In the genomic region with DNA sequence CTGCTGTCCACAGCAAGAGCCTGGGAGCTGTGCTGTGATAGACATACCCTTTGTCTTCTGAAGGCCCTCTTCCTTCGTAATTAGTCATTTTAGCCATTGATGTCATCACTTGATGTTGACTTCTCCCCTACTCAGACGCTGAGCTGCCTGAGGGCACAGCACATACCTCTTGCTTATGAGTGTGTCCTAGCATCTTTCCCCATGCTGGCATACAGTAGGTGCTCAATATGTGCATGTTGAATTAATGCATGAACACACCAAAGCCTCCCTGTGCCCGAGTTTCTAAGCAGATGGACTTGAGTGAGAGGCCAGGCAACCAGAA, we compare ENCODE assay signal across 15 cellular contexts. TPM values are rescaled to one million over a fixed set of nuclear protein-coding genes. Genes with fewer than 3 reads are reported as not detected.
DNase-seq lines count a peak whose midpoint lies in the region; ATAC-seq, FAIRE-seq and TF ChIP-seq lines count a peak whose summit lies in the region.
"Had no signal": no experiment of that assay in that cellular context is flagged by ENCODE, and none has a peak within 500 bp of the region (broad histone marks: within the 10 kb centered on the region; RNA-seq: fewer than 3 reads in every experiment).

No MANE protein-coding gene starts in this region.

- FAIRE-seq in HepG2 (lab: Jason Lieb, UNC), result no peak
- FAIRE-seq: endometrium, H1, keratinocyte had no signal

- 11% methylated on average over 3 of the region's 3 CpGs for WGBS in HepG2 (ENCODE audit: low lambda C conversion rate)
- 66% methylated on average over 3 of the region's 3 CpGs for WGBS in right lobe of liver (ENCODE audit: insufficient coverage, low coverage, low lambda C conversion rate, missing lambda C conversion rate)
- WGBS in gastroesophageal sphincter (ENCODE audit: low coverage in 1 of 2), 2 donors, result 56 to 69% methylated on average over 2 of the region's 3 CpGs

- H3K4me3 ChIP-seq in HepG2 (replicated peaks in 1 of 3; ENCODE audit: insufficient read depth in 1 of 3, low read depth in 2 of 3, low read length in 3 of 3) (no peak overlapping the region), right lobe of liver (no peak overlapping the region), SU-DHL-6 (ENCODE audit: insufficient read depth, low read length, poor library complexity, severe bottlenecking) (no peak overlapping the region), gastroesophageal sphincter (no peak overlapping the region)
- H3K4me3 ChIP-seq: spleen had no signal

- H4K20me1 ChIP-seq in HepG2 (ENCODE audit: insufficient read depth, low read length) (no peaks in the 10 kb centered on the region), SU-DHL-6 (ENCODE audit: low read depth, low read length) (no peaks in the 10 kb centered on the region)

- no peak overlapping the region for H3K9ac ChIP-seq in HepG2 (ENCODE audit: insufficient read depth, low read depth, low read length)
- no peak overlapping the region for H3K9ac ChIP-seq in SU-DHL-6 (ENCODE audit: low read length)
- H3K9ac ChIP-seq: parathyroid adenoma had no signal

- H3K9me3 ChIP-seq in HepG2 (ENCODE audit: low read length) (no peaks in the 10 kb centered on the region), right lobe of liver (no peaks in the 10 kb centered on the region), SU-DHL-6 (ENCODE audit: insufficient read depth, low read length) (no peaks in the 10 kb centered on the region), gastroesophageal sphincter (no peaks in the 10 kb centered on the region)
- H3K9me3 ChIP-seq: spleen had no signal

- intact Hi-C loops in HepG2 (cut with micrococcal nuclease; ENCODE audit: unreplicated experiment) (loop anchor here (5.0 to 10.0 kb wide), 2 partner anchors 96 to 163 kb away; no protein-coding TSS in a partner anchor), right lobe of liver (cut with DNase I) (loop anchor here in 1 of 2 donors (10.0 kb wide), 1 partner anchor 236 kb away; no protein-coding TSS in a partner anchor)

- no peak for TF ChIP-seq RAD21 in HepG2 (CRISPR knock-in tag; IDR thresholded peaks at IDR 0.05)

- peaks cover 36% of the 10 kb centered on the region for H3F3A ChIP-seq in SU-DHL-6 (ENCODE audit: insufficient read depth)

- POLR2A ChIA-PET in HepG2 (lab: Yijun Ruan, JAX), result no interaction called here

- TF ChIP-seq POLR2A in HepG2 (IDR thresholded peaks at IDR 0.05; ENCODE audit: insufficient read depth in 1 of 2, low read depth in 2 of 2, low read length in 2 of 2), result no peak
- TF ChIP-seq POLR2A in right lobe of liver (IDR thresholded peaks at IDR 0.05), result no peak
- TF ChIP-seq POLR2A in gastroesophageal sphincter (IDR thresholded peaks at IDR 0.05), result no peak

- no peak overlapping the region for H3K27ac ChIP-seq in HepG2 (ENCODE audit: extremely low read length, insufficient read depth, low read length)
- no peak overlapping the region for H3K27ac ChIP-seq in right lobe of liver
- H3K27ac ChIP-seq in SU-DHL-6 (ENCODE audit: low read depth, low read length), result peak overlapping the region; percentile 98
- peak overlapping the region; percentile 98 for H3K27ac ChIP-seq in caudate nucleus (ENCODE audit: low read depth, low read length)
- peak overlapping the region; percentile 99 for H3K27ac ChIP-seq in temporal lobe (ENCODE audit: low read depth, low read length)
- no peak overlapping the region for H3K27ac ChIP-seq in gastroesophageal sphincter
- H3K27ac ChIP-seq: parathyroid adenoma, WERI-Rb-1 had no signal

- no peaks in the 10 kb centered on the region for H3K79me2 ChIP-seq in HepG2 (ENCODE audit: insufficient read depth, low read length)
- peaks cover 48% of the 10 kb centered on the region for H3K79me2 ChIP-seq in SU-DHL-6 (ENCODE audit: insufficient read depth, low read length)
- H3K79me2 ChIP-seq: parathyroid adenoma had no signal

- CTCF ChIA-PET in HepG2 (lab: Yijun Ruan, JAX; ENCODE audit: low intra/inter-chr PET ratio, low total read pairs), result interaction anchor here (1.0 kb wide), 1 partner anchor 35 kb away, joined by 3 read pairs; no protein-coding TSS in a partner anchor

- no TSS peak for BruUV-seq in HepG2 (replicated peaks; lab: Mats Ljungman, UMichigan)

- H3K36me3 ChIP-seq in HepG2 (replicated peaks in 1 of 2; ENCODE audit: control insufficient read depth in 1 of 2, insufficient read depth in 2 of 2, low read length in 2 of 2) (no peaks in the 10 kb centered on the region), right lobe of liver (no peaks in the 10 kb centered on the region), SU-DHL-6 (ENCODE audit: low read length) (no peaks in the 10 kb centered on the region), gastroesophageal sphincter (peaks cover 0 to 4% of the 10 kb centered on the region in 2 donors)
- H3K36me3 ChIP-seq: WERI-Rb-1 had no signal

- H3K4me2 ChIP-seq in HepG2 (ENCODE audit: low read depth, low read length) (no peak overlapping the region), SU-DHL-6 (ENCODE audit: low read depth, low read length, poor library complexity, severe bottlenecking) (no peak overlapping the region)

- DNase-seq in HepG2 (ENCODE audit: low spot score), result no peak
- no peak for DNase-seq in right lobe of liver
- no peak for DNase-seq in caudate nucleus (lab: John Stamatoyannopoulos, UW)
- no peak for DNase-seq in activated gamma-delta T cell treated with Interleukin-2 at 50 U/mL for 16 hours
- DNase-seq in GM20000 (ENCODE audit: low spot score), result no peak
- DNase-seq: WERI-Rb-1 had no signal

- H3K4me1 ChIP-seq in HepG2 (ENCODE audit: insufficient read depth, low read length), result peaks cover 24% of the 10 kb centered on the region
- H3K4me1 ChIP-seq in right lobe of liver, result peaks cover 0 to 3% (median 0%) of the 10 kb centered on the region in 4 donors
- peaks cover 0 to 8% (median 5%) of the 10 kb centered on the region in 3 donors for H3K4me1 ChIP-seq in gastroesophageal sphincter
- H3K4me1 ChIP-seq: parathyroid adenoma had no signal

- ATAC-seq in HepG2, result no peak
- no peak for ATAC-seq in right lobe of liver
- ATAC-seq in gastroesophageal sphincter, result no peak
- ATAC-seq: SK-N-SH treated with all-trans-retinoic acid at 6 μM for 48 hours had no signal

- H3K27me3 ChIP-seq in HepG2 (ENCODE audit: control insufficient read depth in 1 of 2, insufficient read depth in 2 of 2, low read length in 2 of 2) (peaks cover 8 to 17% of the 10 kb centered on the region in 2 experiments; a peak in 4 of 5 replicates), right lobe of liver (no peaks in the 10 kb centered on the region), SU-DHL-6 (ENCODE audit: low read length) (no peaks in the 10 kb centered on the region), gastroesophageal sphincter (peaks cover 48% of the 10 kb centered on the region)
- H3K27me3 ChIP-seq: spleen had no signal

- TF ChIP-seq CTCF in HepG2 (CRISPR knock-in tag; IDR thresholded peaks at IDR 0.05) (no peak), right lobe of liver (IDR thresholded peaks at IDR 0.05) (no peak), SU-DHL-6 (IDR thresholded peaks at IDR 0.05; ENCODE audit: insufficient read depth, low read length, poor library complexity, severe bottlenecking) (no peak), gastroesophageal sphincter (IDR thresholded peaks at IDR 0.05) (no peak), GM20000 (IDR thresholded peaks at IDR 0.05; ENCODE audit: extremely low read depth, missing control alignments) (no peak)

- in situ Hi-C loops in HepG2 (cut with HindIII; ENCODE audit: extremely low pct_ligation_motif_present, low pct_unique_long_range_greater_than_20kb), result loop anchor here (5.0 kb wide), 1 partner anchor 243 kb away; no protein-coding TSS in a partner anchor

- no peaks in the 10 kb centered on the region for H3K9me2 ChIP-seq in SU-DHL-6 (replicated peaks; ENCODE audit: insufficient read depth, low read length)

- no peak for TF ChIP-seq EP300 in HepG2 (IDR thresholded peaks at IDR 0.05; ENCODE audit: low read depth in 2 of 2, low read length in 2 of 2)
- no peak for TF ChIP-seq EP300 in HepG2 (CRISPR knock-in tag; IDR thresholded peaks at IDR 0.05; ENCODE audit: borderline replicate concordance)
- no peak for TF ChIP-seq EP300 in gastroesophageal sphincter (IDR thresholded peaks at IDR 0.05)

- no peak overlapping the region for H2AFZ ChIP-seq in HepG2 (ENCODE audit: low read length)
- no peak overlapping the region for H2AFZ ChIP-seq in SU-DHL-6 (ENCODE audit: low read depth, low read length, severe bottlenecking)
- H2AFZ ChIP-seq: parathyroid adenoma had no signal

TF ChIP-seq in HepG2, 621 proteins besides CTCF, POLR2A, EP300 and RAD21:
- TF ChIP-seq PPARG (CRISPR knock-in tag; conservative IDR thresholded peaks at IDR 0.05) (no peak), ZKSCAN8 (CRISPR knock-in tag; IDR thresholded peaks at IDR 0.05; ENCODE audit: borderline replicate concordance) (peak; percentile 85; the same call in 1 of the 2 replicates), FOXJ3 (CRISPR knock-in tag; IDR thresholded peaks at IDR 0.05; ENCODE audit: borderline replicate concordance) (no peak)
TF ChIP-seq in HepG2: peak in this region for 1.

RNA-seq across cellular contexts. Expression of a gene that starts 35.8 kb away (rescaled TPM):
- total RNA-seq in HepG2 (2016; rRNA removed; fragmentation: Illumina TruSeq; extraction: Trizol) (64.0 and 76.5 TPM in 2 replicates), right lobe of liver (1 to 10 TPM in 4 of 6 experiments, under 1 TPM in 2; 0.83 to 3.3 (median 1.7) TPM), temporal lobe (2.0 TPM), gastroesophageal sphincter (100 to 1,000 TPM in 3 of 4 donors, 10 to 100 TPM in 1; 62.7 to 240 (median 158) TPM)
- 7.7 and 8.1 TPM in 2 replicates for total RNA-seq in HepG2 (2016; cell fraction: cytosol; rRNA removed; fragmentation: Illumina TruSeq; extraction: Trizol; ENCODE audit: low read depth)
- 64.0 and 71.6 TPM in 2 replicates for total RNA-seq in HepG2 (2016; cell fraction: insoluble cytoplasmic fraction; rRNA removed; fragmentation: Illumina TruSeq; extraction: Trizol)
- total RNA-seq in HepG2 (2016; cell fraction: membrane; rRNA removed; fragmentation: Illumina TruSeq; extraction: Trizol), result 21.2 and 23.0 TPM in 2 replicates
- total RNA-seq in HepG2 (2016; cell fraction: nucleus; rRNA removed; fragmentation: Illumina TruSeq; extraction: Trizol), result 31.3 and 37.7 TPM in 2 replicates
- polyA plus RNA-seq in HepG2 (2011; rRNA removed), result 26.7 and 51.4 TPM in 2 replicates
- 28.2 and 38.6 TPM in 2 replicates for polyA plus RNA-seq in HepG2 (2011; cell fraction: cytosol; rRNA removed)
- 23.7 and 42.3 TPM in 2 replicates for polyA plus RNA-seq in HepG2 (2011; cell fraction: nucleus; rRNA removed)
- polyA plus RNA-seq in HepG2 (2012), result 13.4 and 27.1 TPM in 2 replicates
- polyA plus RNA-seq in HepG2 (2016; cell fraction: cytosol; fragmentation: Illumina TruSeq; extraction: Trizol; ENCODE audit: low read depth), result 3.9 and 4.0 TPM in 2 replicates
- polyA plus RNA-seq in HepG2 (2016; cell fraction: insoluble cytoplasmic fraction; fragmentation: Illumina TruSeq; extraction: Trizol; ENCODE audit: low read depth), result 80.4 and 80.8 TPM in 2 replicates
- 11.5 and 12.2 TPM in 2 replicates for polyA plus RNA-seq in HepG2 (2016; cell fraction: membrane; fragmentation: Illumina TruSeq; extraction: Trizol; ENCODE audit: low read depth)
- 61.5 and 62.0 TPM in 2 replicates for polyA plus RNA-seq in HepG2 (2016; cell fraction: nucleus; fragmentation: Illumina TruSeq; extraction: Trizol; ENCODE audit: insufficient read depth, low read depth)
- polyA minus RNA-seq in HepG2 (2011; rRNA and poly(A)+ RNA removed; ENCODE audit: low replicate concordance), result 42.3 and 93.4 TPM in 2 replicates
- polyA minus RNA-seq in HepG2 (2011; cell fraction: cytosol; rRNA and poly(A)+ RNA removed), result 16.7 and 27.9 TPM in 2 replicates
- polyA minus RNA-seq in HepG2 (2011; cell fraction: nucleus; rRNA and poly(A)+ RNA removed), result 19.5 and 32.3 TPM in 2 replicates

Comparison
In these comparisons a context has a peak if more than half of its experiments do, and no peak if none do; other contexts are left out.
1. H3K27ac ChIP-seq: peak in SU-DHL-6 (single experiment), caudate nucleus (single experiment) and temporal lobe (single experiment); none in HepG2 (single experiment), right lobe of liver (0 of 3) and gastroesophageal sphincter (0 of 4).